8 cellular contexts compared by ENCODE assay signal in genomic region chr9:35811364-35812024, GRCh38. TPM values are rescaled to one million over a fixed set of nuclear protein-coding genes. Genes with fewer than 3 reads are reported as not detected.
DNase-seq lines count a peak whose midpoint lies in the region; ATAC-seq, FAIRE-seq and TF ChIP-seq lines count a peak whose summit lies in the region.

No MANE protein-coding gene starts in this region.

- peaks cover 3% of the 10 kb centered on the region for H3K79me2 ChIP-seq in GM12878 (ENCODE audit: control insufficient read depth, insufficient read depth, low read length)

- TF ChIP-seq EP300 in GM12878 (IDR thresholded peaks at IDR 0.05; ENCODE audit: borderline replicate concordance in 1 of 2, control insufficient read depth in 1 of 2, low read depth in 2 of 2, low read length in 2 of 2), result no peak
- no peak for TF ChIP-seq EP300 in tibial nerve (IDR thresholded peaks at IDR 0.05)

- H3K36me3 ChIP-seq in GM12878 (ENCODE audit: control insufficient read depth in 2 of 2, insufficient read depth in 2 of 2, low read length in 1 of 2) (peaks cover 5 to 13% of the 10 kb centered on the region in 2 experiments), right lobe of liver (peaks cover 0 to 13% (median under 1%) of the 10 kb centered on the region in 4 donors), tibial nerve (peaks cover 0 to 39% (median 5%) of the 10 kb centered on the region in 3 donors)

- H3K9me3 Mint-ChIP-seq in activated T-cell treated with anti-CD3 and anti-CD28 coated beads, Interleukin-2, amount 50 U/mL, for 4 hours, result no peaks in the 10 kb centered on the region

- no peak for FAIRE-seq in GM12878 (lab: Jason Lieb, UNC)

- TF ChIP-seq RAD21 in GM12878 (IDR thresholded peaks at IDR 0.05; ENCODE audit: insufficient read depth, low read depth, low read length), result no peak

- peaks cover 33% of the 10 kb centered on the region for H3K4me1 ChIP-seq in GM12878 (ENCODE audit: control insufficient read depth, insufficient read depth, low read length)
- H3K4me1 ChIP-seq in right lobe of liver, result peaks cover 0 to 27% (median 17%) of the 10 kb centered on the region in 4 donors
- peaks cover 8 to 46% (median 25%) of the 10 kb centered on the region in 4 donors for H3K4me1 ChIP-seq in tibial nerve

- TF ChIP-seq CTCF in GM12878 (IDR thresholded peaks at IDR 0.05 in 2 of 3, conservative IDR thresholded peaks at IDR 0.05 in 1 of 3; ENCODE audit: control insufficient read depth in 2 of 3, extremely low read depth in 1 of 3, insufficient read depth in 1 of 3, low read depth in 3 of 3, low read length in 3 of 3) (no peak), right lobe of liver (IDR thresholded peaks at IDR 0.05) (no peak), tibial nerve (IDR thresholded peaks at IDR 0.05) (no peak)

- 11% methylated on average over 13 of the region's 13 CpGs for WGBS in GM12878 (ENCODE audit: insufficient coverage, insufficient replicate concordance, low lambda C conversion rate, missing lambda C conversion rate)
- WGBS in right lobe of liver (ENCODE audit: insufficient coverage, low coverage, low lambda C conversion rate, missing lambda C conversion rate), result 6% methylated on average over 8 of the region's 13 CpGs
- 10 to 14% methylated on average over 13 of the region's 13 CpGs for WGBS in tibial nerve, 2 donors

- RAD21 ChIA-PET in GM12878 (lab: Charles Lee; ENCODE audit: unreplicated experiment), result interaction anchor here (0.6 to 1.9 kb wide), 13 partner anchors 14 to 344 kb away, joined by 3 to 10 read pairs (median 4); partner anchors contain the start of genes CCDC107, CREB3, FAM221B and RMRP

- no peak for TF ChIP-seq POLR2A in GM12878 (IDR thresholded peaks at IDR 0.05; ENCODE audit: low read depth, low read length)
- no peak for TF ChIP-seq POLR2A in right lobe of liver (IDR thresholded peaks at IDR 0.05)
- TF ChIP-seq POLR2A in tibial nerve (IDR thresholded peaks at IDR 0.05), result no peak

- H3K4me3 Mint-ChIP-seq in activated T-cell treated with anti-CD3 and anti-CD28 coated beads, Interleukin-2, amount 50 U/mL, for 4 hours, result peak overlapping the region; percentile 80

- POLR2A ChIA-PET in GM12878 (lab: Charles Lee), result interaction anchor here (1.1 to 2.5 kb wide), 8 partner anchors 10 to 150 kb away, joined by 3 to 12 read pairs (median 4); partner anchors contain the start of genes CREB3, GBA2, RGP1 and TLN1

- CTCF ChIA-PET in GM12878 (lab: Yijun Ruan, JAX), result interaction anchor here (0.7 to 4.8 kb wide), 17 partner anchors 12 to 379 kb away, joined by 3 to 51 read pairs (median 4); partner anchors contain the start of genes CLTA, CREB3, FAM221B and TLN1

- no peaks in the 10 kb centered on the region for H3K27me3 ChIP-seq in GM12878 (replicated peaks in 1 of 2; ENCODE audit: control insufficient read depth in 2 of 2, insufficient read depth in 2 of 2, low read length in 1 of 2)
- no peaks in the 10 kb centered on the region for H3K27me3 ChIP-seq in right lobe of liver
- H3K27me3 ChIP-seq in tibial nerve, result no peaks in the 10 kb centered on the region

- SMC1A ChIA-PET in GM12878 (lab: Charles Lee; ENCODE audit: uncharacterized antibody, unreplicated experiment), result interaction anchor here (0.5 to 3.9 kb wide), 18 partner anchors 16 to 243 kb away, joined by 3 to 26 read pairs (median 4); partner anchors contain the start of genes CREB3, FAM221B, GBA2 and RGP1

- H3K36me3 Mint-ChIP-seq in activated T-cell treated with anti-CD3 and anti-CD28 coated beads, Interleukin-2, amount 50 U/mL, for 4 hours (ENCODE audit: insufficient read depth), result peaks cover 3% of the 10 kb centered on the region

- ATAC-seq in activated T-cell treated with anti-CD3 and anti-CD28 coated beads, Interleukin-2, amount 50 U/mL, for 4 hours, result no peak
- ATAC-seq in GM12878 (no peak), right lobe of liver (peak; percentile 2 to 55 (median 40)), HG03520 (IDR thresholded peaks at IDR 0.05; ENCODE audit: unreplicated experiment) (no peak)

- no peaks in the 10 kb centered on the region for H3K9me3 ChIP-seq in GM12878 (replicated peaks; ENCODE audit: control insufficient read depth, insufficient read depth, low read length)
- H3K9me3 ChIP-seq in right lobe of liver, result no peaks in the 10 kb centered on the region
- H3K9me3 ChIP-seq in tibial nerve, result no peaks in the 10 kb centered on the region

- H4K20me1 ChIP-seq in GM12878 (ENCODE audit: control insufficient read depth, insufficient read depth), result no peaks in the 10 kb centered on the region

- intact Hi-C loops in GM12878 (cut with micrococcal nuclease; ENCODE audit: unreplicated experiment), result loop anchor here (10.0 kb wide), 2 partner anchors 207 to 697 kb away; partner anchors contain the start of genes ATOSB and TESK1
- intact Hi-C loops in right lobe of liver (cut with DNase I), result no loop called here

- in situ Hi-C loops in GM12878 (cut with MboI), result loop anchor here (10.0 kb wide), 1 partner anchor 707 kb away; the partner anchor contains the start of gene STOML2

- no peak for DNase-seq in activated T-cell treated with anti-CD3 and anti-CD28 coated beads, Interleukin-2, amount 50 U/mL, for 4 hours
- DNase-seq in activated T-cell treated with anti-CD3 and anti-CD28 coated beads for 4 hours, result no peak
- DNase-seq in GM12878 (ENCODE audit: low read depth, low spot score), result no peak
- DNase-seq in right lobe of liver, result peak; percentile 58 to 92 (median 87)
- peak in 1 of 2 donors; percentile 23 for DNase-seq in tibial nerve (ENCODE audit: low spot score in 2 of 2)
- DNase-seq in hepatic stellate cell (ENCODE audit: low spot score), result no peak
- no peak for DNase-seq in NCI-H446 treated with DMSO at 0.1 percent for 48 hours (lab: John Stamatoyannopoulos, UW)

- peak overlapping the region; percentile 43; the same call in 1 of the 2 replicates for H3K4me3 ChIP-seq in GM12878
- peak overlapping the region; percentile 23 to 59 (median 37) for H3K4me3 ChIP-seq in right lobe of liver
- H3K4me3 ChIP-seq in tibial nerve, result peak overlapping the region; percentile 30 to 67 (median 52)

- no peaks in the 10 kb centered on the region for H3K27me3 Mint-ChIP-seq in activated T-cell treated with anti-CD3 and anti-CD28 coated beads, Interleukin-2, amount 50 U/mL, for 4 hours (ENCODE audit: low read depth)

- H3K4me1 Mint-ChIP-seq in activated T-cell treated with anti-CD3 and anti-CD28 coated beads, Interleukin-2, amount 50 U/mL, for 4 hours (ENCODE audit: low read depth), result peaks cover 32% of the 10 kb centered on the region

- peak overlapping the region; percentile 98 for H3K4me2 ChIP-seq in GM12878 (ENCODE audit: control insufficient read depth, insufficient read depth)

- no TSS peak for BruUV-seq in GM12878 (replicated peaks; lab: Mats Ljungman, UMichigan)

- H3K9ac ChIP-seq in GM12878 (ENCODE audit: control insufficient read depth, insufficient read depth, low read length), result peak overlapping the region; percentile 47

- peak overlapping the region; percentile 99 for H2AFZ ChIP-seq in GM12878 (ENCODE audit: control insufficient read depth, low read depth, low read length)

- H3K27ac ChIP-seq in GM12878 (ENCODE audit: control insufficient read depth, insufficient read depth) (peak overlapping the region; percentile 57), right lobe of liver (peak overlapping the region in 2 of 3 donors; percentile 2 to 99), tibial nerve (peak overlapping the region in 3 of 4 donors; percentile 73 to 100 (median 99))

RNA-seq across cellular contexts. Expression of gene SPAG8, which starts 0.6 kb away (rescaled TPM):
- under 1 TPM; 0.27 to 0.48 (median 0.40) TPM for total RNA-seq in activated T-cell treated with anti-CD3 and anti-CD28 coated beads, Interleukin-2, amount 50 U/mL, for 4 hours
- 6.6 and 6.7 TPM in 2 replicates for total RNA-seq in GM12878 (2013; cell fraction: nucleolus; rRNA removed)
- 1.1 and 1.3 TPM in 2 replicates for total RNA-seq in GM12878 (2014; rRNA removed)
- 0.28 and 0.72 TPM in 2 replicates for total RNA-seq in GM12878 (2014; rRNA removed; fragmentation: Illumina TruSeq; extraction: Trizol)
- 0.72 and 0.98 TPM in 2 replicates for total RNA-seq in GM12878 (2021)
- polyA plus RNA-seq in GM12878 (2011; ENCODE audit: low read depth), result 1.1 TPM
- 0.86 and 0.95 TPM in 2 replicates for polyA plus RNA-seq in GM12878 (2011; rRNA removed)
- polyA plus RNA-seq in GM12878 (2011; cell fraction: cytosol; rRNA removed), result 0.25 and 0.42 TPM in 2 replicates
- 4.1 and 5.9 TPM in 2 replicates for polyA plus RNA-seq in GM12878 (2011; cell fraction: nucleus; rRNA removed)
- 0.73 and 1.2 TPM in 2 replicates for polyA plus RNA-seq in GM12878 (2012)
- polyA plus RNA-seq in GM12878 (2014; fragmentation: Illumina TruSeq; extraction: Trizol), result 0.47 and 1.4 TPM in 2 replicates
- polyA plus RNA-seq in GM12878 (2014; fragmentation: Nextera tagmentation; extraction: Ambion mirVana), result under 1 TPM; 0.40 to 0.55 TPM
- polyA plus RNA-seq in GM12878 (2014; rRNA removed), result 0.65 and 1.2 TPM in 2 replicates
- under 1 TPM; 0.77 to 0.91 TPM for polyA plus RNA-seq in GM12878 (2016; fragmentation: Nextera tagmentation; extraction: Ambion mirVana)
- polyA minus RNA-seq in GM12878 (2011; rRNA and poly(A)+ RNA removed), result 0.66 and 0.67 TPM in 2 replicates
- polyA minus RNA-seq in GM12878 (2011; cell fraction: cytosol; rRNA and poly(A)+ RNA removed), result not detected in 2 replicates
- 1.7 TPM in 2 replicates for polyA minus RNA-seq in GM12878 (2011; cell fraction: nucleus; rRNA and poly(A)+ RNA removed)
- total RNA-seq in right lobe of liver, result 1 to 10 TPM in 1 of 6 experiments, under 1 TPM in 2, not detected in 3; 0.42 to 1.3 (median 0.80) TPM
- 1 to 10 TPM; 2.6 to 4.0 (median 3.5) TPM for total RNA-seq in tibial nerve

RNA-seq across cellular contexts. Expression of gene HINT2, which starts 3.3 kb away (rescaled TPM):
- 10 to 100 TPM; 28.7 to 31.9 (median 30.0) TPM for total RNA-seq in activated T-cell treated with anti-CD3 and anti-CD28 coated beads, Interleukin-2, amount 50 U/mL, for 4 hours
- total RNA-seq in GM12878 (2013; cell fraction: nucleolus; rRNA removed), result 10.5 and 11.9 TPM in 2 replicates
- total RNA-seq in GM12878 (2014; rRNA removed), result 49.4 and 56.9 TPM in 2 replicates
- 40.7 and 41.0 TPM in 2 replicates for total RNA-seq in GM12878 (2014; rRNA removed; fragmentation: Illumina TruSeq; extraction: Trizol)
- 59.2 and 59.9 TPM in 2 replicates for total RNA-seq in GM12878 (2021)
- 51.4 TPM for polyA plus RNA-seq in GM12878 (2011; ENCODE audit: low read depth)
- polyA plus RNA-seq in GM12878 (2011; rRNA removed), result 27.6 and 33.3 TPM in 2 replicates
- 47.7 and 57.0 TPM in 2 replicates for polyA plus RNA-seq in GM12878 (2011; cell fraction: cytosol; rRNA removed)
- polyA plus RNA-seq in GM12878 (2011; cell fraction: nucleus; rRNA removed), result 39.9 and 43.2 TPM in 2 replicates
- 43.3 and 44.0 TPM in 2 replicates for polyA plus RNA-seq in GM12878 (2012)
- polyA plus RNA-seq in GM12878 (2014; fragmentation: Illumina TruSeq; extraction: Trizol), result 46.0 and 46.6 TPM in 2 replicates
- polyA plus RNA-seq in GM12878 (2014; fragmentation: Nextera tagmentation; extraction: Ambion mirVana), result 10 to 100 TPM; 12.1 to 32.0 TPM
- 65.0 and 69.1 TPM in 2 replicates for polyA plus RNA-seq in GM12878 (2014; rRNA removed)
- polyA plus RNA-seq in GM12878 (2016; fragmentation: Nextera tagmentation; extraction: Ambion mirVana), result 100 to 1,000 TPM; 130 to 144 TPM
- polyA minus RNA-seq in GM12878 (2011; rRNA and poly(A)+ RNA removed), result 9.6 and 18.8 TPM in 2 replicates
- polyA minus RNA-seq in GM12878 (2011; cell fraction: cytosol; rRNA and poly(A)+ RNA removed), result 4.7 and 5.1 TPM in 2 replicates
- polyA minus RNA-seq in GM12878 (2011; cell fraction: nucleus; rRNA and poly(A)+ RNA removed), result 14.9 and 15.4 TPM in 2 replicates
- 10 to 100 TPM; 46.0 to 86.3 (median 67.1) TPM for total RNA-seq in right lobe of liver
- total RNA-seq in tibial nerve, result 10 to 100 TPM; 21.0 to 74.3 (median 35.9) TPM

RNA-seq across cellular contexts. Expression of gene FAM221B, which starts 17.0 kb away (rescaled TPM):
- total RNA-seq in activated T-cell treated with anti-CD3 and anti-CD28 coated beads, Interleukin-2, amount 50 U/mL, for 4 hours, result not detected
- total RNA-seq in GM12878 (2013; cell fraction: nucleolus; rRNA removed), result 0.42 TPM in 1 of 2 replicates, not detected in the other
- total RNA-seq in GM12878 (2014; rRNA removed), result not detected in 2 replicates
- total RNA-seq in GM12878 (2014; rRNA removed; fragmentation: Illumina TruSeq; extraction: Trizol), result not detected in 2 replicates
- not detected in 2 replicates for total RNA-seq in GM12878 (2021)
- not detected for polyA plus RNA-seq in GM12878 (2011; ENCODE audit: low read depth)
- 0.07 TPM in 1 of 2 replicates, not detected in the other for polyA plus RNA-seq in GM12878 (2011; rRNA removed)
- polyA plus RNA-seq in GM12878 (2011; cell fraction: cytosol; rRNA removed), result 0.05 and 0.06 TPM in 2 replicates
- polyA plus RNA-seq in GM12878 (2011; cell fraction: nucleus; rRNA removed), result 0.44 and 0.51 TPM in 2 replicates
- 0.05 TPM in 1 of 2 replicates, not detected in the other for polyA plus RNA-seq in GM12878 (2012)
- not detected in 2 replicates for polyA plus RNA-seq in GM12878 (2014; fragmentation: Illumina TruSeq; extraction: Trizol)
- under 1 TPM in 1 of 2 experiments, not detected in 1; 0.02 TPM for polyA plus RNA-seq in GM12878 (2014; fragmentation: Nextera tagmentation; extraction: Ambion mirVana)
- 0.03 TPM in 1 of 2 replicates, not detected in the other for polyA plus RNA-seq in GM12878 (2014; rRNA removed)
- polyA plus RNA-seq in GM12878 (2016; fragmentation: Nextera tagmentation; extraction: Ambion mirVana), result under 1 TPM; 0.04 to 0.12 TPM
- polyA minus RNA-seq in GM12878 (2011; rRNA and poly(A)+ RNA removed), result not detected in 2 replicates
- not detected in 2 replicates for polyA minus RNA-seq in GM12878 (2011; cell fraction: cytosol; rRNA and poly(A)+ RNA removed)
- polyA minus RNA-seq in GM12878 (2011; cell fraction: nucleus; rRNA and poly(A)+ RNA removed), result not detected in 2 replicates
- total RNA-seq in right lobe of liver, result not detected
- not detected for total RNA-seq in tibial nerve

RNA-seq across cellular contexts. Expression of gene TMEM8B, which starts 17.5 kb away (rescaled TPM):
- total RNA-seq in activated T-cell treated with anti-CD3 and anti-CD28 coated beads, Interleukin-2, amount 50 U/mL, for 4 hours, result 1 to 10 TPM; 1.5 to 1.9 (median 1.8) TPM
- total RNA-seq in GM12878 (2013; cell fraction: nucleolus; rRNA removed), result 10.5 and 11.7 TPM in 2 replicates
- 2.0 and 2.3 TPM in 2 replicates for total RNA-seq in GM12878 (2014; rRNA removed)
- 0.58 and 1.0 TPM in 2 replicates for total RNA-seq in GM12878 (2014; rRNA removed; fragmentation: Illumina TruSeq; extraction: Trizol)
- 7.4 and 7.6 TPM in 2 replicates for total RNA-seq in GM12878 (2021)
- polyA plus RNA-seq in GM12878 (2011; ENCODE audit: low read depth), result 3.7 TPM
- 2.0 and 3.7 TPM in 2 replicates for polyA plus RNA-seq in GM12878 (2011; rRNA removed)
- 4.1 and 4.5 TPM in 2 replicates for polyA plus RNA-seq in GM12878 (2011; cell fraction: cytosol; rRNA removed)
- 23.6 and 24.8 TPM in 2 replicates for polyA plus RNA-seq in GM12878 (2011; cell fraction: nucleus; rRNA removed)
- polyA plus RNA-seq in GM12878 (2012), result 7.5 and 9.6 TPM in 2 replicates
- 0.93 and 2.0 TPM in 2 replicates for polyA plus RNA-seq in GM12878 (2014; fragmentation: Illumina TruSeq; extraction: Trizol)
- polyA plus RNA-seq in GM12878 (2014; fragmentation: Nextera tagmentation; extraction: Ambion mirVana), result under 1 TPM; 0.19 to 0.71 TPM
- polyA plus RNA-seq in GM12878 (2014; rRNA removed), result 4.8 and 5.4 TPM in 2 replicates
- polyA plus RNA-seq in GM12878 (2016; fragmentation: Nextera tagmentation; extraction: Ambion mirVana), result 1 to 10 TPM; 2.7 to 4.3 TPM
- 3.5 and 5.6 TPM in 2 replicates for polyA minus RNA-seq in GM12878 (2011; rRNA and poly(A)+ RNA removed)
- polyA minus RNA-seq in GM12878 (2011; cell fraction: cytosol; rRNA and poly(A)+ RNA removed), result 2.5 and 2.6 TPM in 2 replicates
- 3.6 and 7.2 TPM in 2 replicates for polyA minus RNA-seq in GM12878 (2011; cell fraction: nucleus; rRNA and poly(A)+ RNA removed)
- total RNA-seq in right lobe of liver, result 1 to 10 TPM; 1.7 to 4.7 (median 3.5) TPM
- total RNA-seq in tibial nerve, result 10 to 100 TPM; 14.6 to 23.9 (median 20.1) TPM

RNA-seq across cellular contexts. Expression of gene NPR2, which starts 20.1 kb away (rescaled TPM):
- total RNA-seq in activated T-cell treated with anti-CD3 and anti-CD28 coated beads, Interleukin-2, amount 50 U/mL, for 4 hours, result 1 to 10 TPM; 4.4 to 5.3 (median 5.2) TPM
- 19.8 and 30.5 TPM in 2 replicates for total RNA-seq in GM12878 (2013; cell fraction: nucleolus; rRNA removed)
- total RNA-seq in GM12878 (2014; rRNA removed) (4.1 and 4.3 TPM in 2 replicates), GM12878 (2014; rRNA removed; fragmentation: Illumina TruSeq; extraction: Trizol) (4.2 and 5.2 TPM in 2 replicates), GM12878 (2021) (7.4 and 8.6 TPM in 2 replicates), right lobe of liver (10 to 100 TPM in 5 of 6 experiments, 1 to 10 TPM in 1; 2.8 to 34.5 (median 13.1) TPM), tibial nerve (10 to 100 TPM; 26.3 to 36.0 (median 32.4) TPM)
- polyA plus RNA-seq in GM12878 (2011; ENCODE audit: low read depth), result 3.8 TPM
- polyA plus RNA-seq in GM12878 (2011; rRNA removed) (18.0 and 20.9 TPM in 2 replicates), GM12878 (2014; fragmentation: Illumina TruSeq; extraction: Trizol) (7.7 and 9.2 TPM in 2 replicates), GM12878 (2014; fragmentation: Nextera tagmentation; extraction: Ambion mirVana) (1 to 10 TPM; 6.7 to 7.1 TPM), GM12878 (2014; rRNA removed) (7.0 and 8.5 TPM in 2 replicates), GM12878 (2016; fragmentation: Nextera tagmentation; extraction: Ambion mirVana) (1 to 10 TPM; 2.0 to 2.4 TPM)
- polyA plus RNA-seq in GM12878 (2011; cell fraction: cytosol; rRNA removed), result 10.5 and 13.3 TPM in 2 replicates
- 150 and 187 TPM in 2 replicates for polyA plus RNA-seq in GM12878 (2011; cell fraction: nucleus; rRNA removed)
- polyA plus RNA-seq in GM12878 (2012), result 4.8 and 8.2 TPM in 2 replicates
- 9.1 and 10.7 TPM in 2 replicates for polyA minus RNA-seq in GM12878 (2011; rRNA and poly(A)+ RNA removed)
- polyA minus RNA-seq in GM12878 (2011; cell fraction: cytosol; rRNA and poly(A)+ RNA removed), result 1.8 and 1.9 TPM in 2 replicates
- 21.6 and 27.8 TPM in 2 replicates for polyA minus RNA-seq in GM12878 (2011; cell fraction: nucleus; rRNA and poly(A)+ RNA removed)

Comparison
In these comparisons a context has a peak if more than half of its experiments do, and no peak if none do; other contexts are left out.
1. ATAC-seq: peak in right lobe of liver (4 of 4); none in activated T-cell treated with anti-CD3 and anti-CD28 coated beads, Interleukin-2, amount 50 U/mL, for 4 hours (0 of 2), GM12878 (single experiment) and HG03520 (single experiment).
2. DNase-seq: peak in right lobe of liver (3 of 3); none in activated T-cell treated with anti-CD3 and anti-CD28 coated beads, Interleukin-2, amount 50 U/mL, for 4 hours (single experiment), activated T-cell treated with anti-CD3 and anti-CD28 coated beads for 4 hours (single experiment), GM12878 (single experiment), hepatic stellate cell (single experiment) and NCI-H446 treated with DMSO at 0.1 percent for 48 hours (single experiment).
3. Peak in every context shown above with its lines, with median percentiles within 50 percentile points of each other: H3K27ac ChIP-seq and H3K4me3 ChIP-seq.